ENCODE assay signal across 19 cellular contexts in the genomic region with DNA sequence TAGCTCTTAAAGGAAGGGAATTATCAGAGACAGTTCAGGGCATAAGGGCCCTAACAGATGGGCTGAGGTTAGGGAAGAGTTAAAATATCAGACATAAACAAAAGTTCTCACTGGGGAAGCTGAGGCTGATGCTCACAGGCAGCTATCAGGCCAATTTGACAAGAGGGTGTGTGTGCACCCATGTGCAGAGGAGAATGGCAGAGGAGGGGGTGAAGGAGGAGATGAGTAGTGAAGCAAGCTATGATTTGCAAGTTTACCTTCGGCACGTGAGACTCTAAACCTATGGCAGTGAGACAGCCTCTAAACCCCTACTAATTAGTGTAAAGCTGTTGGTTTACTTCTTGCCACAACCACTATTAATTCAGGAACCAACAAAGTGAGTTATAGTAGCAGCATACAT.
DNase-seq lines count a peak whose midpoint lies in the region; ATAC-seq and TF ChIP-seq lines count a peak whose summit lies in the region.
"Had no signal": no experiment of that assay in that cellular context is flagged by ENCODE, and none has a peak within 500 bp of the region (broad histone marks: within the 10 kb centered on the region; RNA-seq: fewer than 3 reads in every experiment).

No MANE protein-coding gene starts in this region.

- intact Hi-C loops in activated B cell treated with CpG ODN at 0.5 μM for 24 hours (cut with micrococcal nuclease), result loop anchor here (2.0 kb wide), 1 partner anchor 14 kb away; no protein-coding TSS in a partner anchor

- TF ChIP-seq CTCF in activated B cell treated with CpG ODN at 0.5 μM for 24 hours (IDR thresholded peaks at IDR 0.05) (no peak), right atrium auricular region (IDR thresholded peaks at IDR 0.05) (no peak)

- no peaks in the 10 kb centered on the region for H3K36me3 Mint-ChIP-seq in activated B cell treated with CpG ODN at 0.5 μM for 24 hours (ENCODE audit: low read depth)
- H3K36me3 Mint-ChIP-seq: brain; CD8-positive, alpha-beta memory T cell had no signal

- DNase-seq in activated B cell treated with CpG ODN at 0.5 μM for 24 hours (no peak), right atrium auricular region (ENCODE audit: low spot score) (no peak), EL (no peak), SJCRH30 (no peak), HuH-7 (ENCODE audit: low spot score) (no peak)
- DNase-seq: activated CD4-positive, CD25-positive, alpha-beta regulatory T cell treated with anti-CD3 and anti-CD28 coated beads, Interleukin-2, amount 50 U/mL, for 72 hours; CD8-positive, alpha-beta memory T cell; effector memory CD8-positive, alpha-beta T cell; NCI-H2081 treated with DMSO at 0.1 percent for 48 hours; nephron progenitor cell; testis had no signal

- no peak overlapping the region for H3K27ac Mint-ChIP-seq in activated B cell treated with CpG ODN at 0.5 μM for 24 hours
- H3K27ac Mint-ChIP-seq: brain; effector memory CD8-positive, alpha-beta T cell; nephron progenitor cell had no signal

- H3K4me3 Mint-ChIP-seq in activated B cell treated with CpG ODN at 0.5 μM for 24 hours, result no peak overlapping the region
- H3K4me3 Mint-ChIP-seq: brain; CD8-positive, alpha-beta memory T cell; effector memory CD8-positive, alpha-beta T cell; nephron progenitor cell had no signal

- ATAC-seq in GM18909 (IDR thresholded peaks at IDR 0.05; ENCODE audit: poor library complexity, unreplicated experiment) (peak; percentile 36), GM21619 (IDR thresholded peaks at IDR 0.05; ENCODE audit: unreplicated experiment) (peak; percentile 36), HG03066 (IDR thresholded peaks at IDR 0.05; ENCODE audit: low read depth, unreplicated experiment) (peak; percentile 25), activated B cell treated with CpG ODN at 0.5 μM for 24 hours (ENCODE audit: low read depth) (peak; percentile 58)
- ATAC-seq: effector memory CD8-positive, alpha-beta T cell; HCT116; left lobe of liver; SK-N-SH treated with all-trans-retinoic acid at 6 μM for 48 hours had no signal

- H3K27ac ChIP-seq in right atrium auricular region (no peak overlapping the region), SJCRH30 (no peak overlapping the region)
- H3K27ac ChIP-seq: KMS-11, testis had no signal

- H3K4me1 Mint-ChIP-seq in activated B cell treated with CpG ODN at 0.5 μM for 24 hours, result peaks cover 11% of the 10 kb centered on the region
- H3K4me1 Mint-ChIP-seq: brain; CD8-positive, alpha-beta memory T cell; nephron progenitor cell had no signal

- H3K27me3 ChIP-seq in right atrium auricular region (no peaks in the 10 kb centered on the region), SJCRH30 (no peaks in the 10 kb centered on the region)
- H3K27me3 ChIP-seq: testis had no signal

- H3K36me3 ChIP-seq in right atrium auricular region (no peaks in the 10 kb centered on the region), SJCRH30 (no peaks in the 10 kb centered on the region)

- peaks cover 2% of the 10 kb centered on the region for H3K27me3 Mint-ChIP-seq in activated B cell treated with CpG ODN at 0.5 μM for 24 hours
- H3K27me3 Mint-ChIP-seq: brain had no signal

- POLR2A ChIA-PET in activated B cell treated with CpG ODN at 0.5 μM for 24 hours (lab: Charles Lee), result interaction anchor here (0.9 kb wide), 1 partner anchor 10 kb away, joined by 3 read pairs; no protein-coding TSS in a partner anchor

- CTCF ChIA-PET in activated B cell treated with CpG ODN at 0.5 μM for 24 hours (lab: Charles Lee), result interaction anchor here (1.6 kb wide), 1 partner anchor 34 kb away, joined by 9 read pairs; no protein-coding TSS in a partner anchor

- H3K4me1 ChIP-seq in right atrium auricular region (no peaks in the 10 kb centered on the region), SJCRH30 (no peaks in the 10 kb centered on the region)
- H3K4me1 ChIP-seq: testis had no signal

- H3K9me3 Mint-ChIP-seq in activated B cell treated with CpG ODN at 0.5 μM for 24 hours, result no peaks in the 10 kb centered on the region
- H3K9me3 Mint-ChIP-seq: brain; CD8-positive, alpha-beta memory T cell; effector memory CD8-positive, alpha-beta T cell; nephron progenitor cell had no signal

- H3K4me3 ChIP-seq in right atrium auricular region, result no peak overlapping the region
- no peak overlapping the region for H3K4me3 ChIP-seq in SJCRH30
- H3K4me3 ChIP-seq: testis had no signal

- H3K9me3 ChIP-seq in right atrium auricular region (no peaks in the 10 kb centered on the region), SJCRH30 (replicated peaks) (no peaks in the 10 kb centered on the region)
- H3K9me3 ChIP-seq: testis had no signal
